ENCODE assay signal across 9 cellular contexts in genomic region chr14:20468773-20469241, GRCh38. TPM values are rescaled to one million over a fixed set of nuclear protein-coding genes. Genes with fewer than 3 reads are reported as not detected.
A peak's percentile ranks its signal among the peaks of the same experiment; 100 is the strongest.
DNase-seq lines count a peak whose midpoint lies in the region; ATAC-seq, FAIRE-seq and TF ChIP-seq lines count a peak whose summit lies in the region.
"Had no signal": no experiment of that assay in that cellular context is flagged by ENCODE, and none has a peak within 500 bp of the region (broad histone marks: within the 10 kb centered on the region; RNA-seq: fewer than 3 reads in every experiment).

No MANE protein-coding gene starts in this region.

- H3K36me3 Mint-ChIP-seq in CD4-positive, alpha-beta T cell (ENCODE audit: low read depth) = peaks cover 37% of the 10 kb centered on the region
- peaks cover under 1% of the 10 kb centered on the region for H3K36me3 Mint-ChIP-seq in brain

- intact Hi-C loops in CD4-positive, alpha-beta T cell (cut with DNase I, micrococcal nuclease) = loop anchor here (1.0 to 10.0 kb wide), 7 partner anchors 8 to 616 kb away; partner anchors contain the start of genes APEX1 (in 2 of the 2), OSGEP (in 1 of the 2) and PARP2 (in 1 of the 2)

- no peak for ATAC-seq in CD4-positive, alpha-beta T cell (ENCODE audit: poor library complexity)
- peak; percentile 7 for ATAC-seq in HG02642 (IDR thresholded peaks at IDR 0.05; ENCODE audit: poor library complexity, unreplicated experiment)
- no peak for ATAC-seq in HG02973 (IDR thresholded peaks at IDR 0.05; ENCODE audit: unreplicated experiment)

- CTCF ChIA-PET in CD4-positive, alpha-beta T cell (lab: Charles Lee) = interaction anchor here (1.5 kb wide), 1 partner anchor 14 kb away, joined by 4 read pairs; no protein-coding TSS in a partner anchor

- no peaks in the 10 kb centered on the region for H3K9me3 Mint-ChIP-seq in CD4-positive, alpha-beta T cell
- H3K9me3 Mint-ChIP-seq in brain = no peaks in the 10 kb centered on the region

- peaks cover 45% of the 10 kb centered on the region for H3K4me1 Mint-ChIP-seq in CD4-positive, alpha-beta T cell (ENCODE audit: low read depth)
- H3K4me1 Mint-ChIP-seq in brain = peaks cover 35% of the 10 kb centered on the region

- no peak for DNase-seq in CD4-positive, alpha-beta T cell
- DNase-seq in medulla oblongata (ENCODE audit: extremely low spot score) (peak; percentile 40), urothelium cell line (ENCODE audit: low spot score) (peak; percentile 19), SIG-M5 (lab: John Stamatoyannopoulos, UW) (no peak), epidermal melanocyte (ENCODE audit: insufficient read length, low spot score) (no peak)

- H3K27ac ChIP-seq in CD4-positive, alpha-beta T cell (ENCODE audit: low read depth, low read length) = peak overlapping the region; percentile 81

- no peak for FAIRE-seq in urothelium cell line (lab: Jason Lieb, UNC)

- peak overlapping the region; percentile 98 for H3K4me3 Mint-ChIP-seq in CD4-positive, alpha-beta T cell
- H3K4me3 Mint-ChIP-seq in brain = peak overlapping the region; percentile 90 to 97 (median 96)

- no peak for TF ChIP-seq CTCF in CD4-positive, alpha-beta T cell (IDR thresholded peaks at IDR 0.05)
- TF ChIP-seq CTCF in brain (conservative IDR thresholded peaks at IDR 0.05) = no peak

- peak overlapping the region; percentile 92 for H3K27ac Mint-ChIP-seq in CD4-positive, alpha-beta T cell
- H3K27ac Mint-ChIP-seq in brain = peak overlapping the region; percentile 85 to 97 (median 94)

- POLR2A ChIA-PET in CD4-positive, alpha-beta T cell (lab: Charles Lee) = interaction anchor here (1.2 to 4.8 kb wide), 6 partner anchors 8 to 214 kb away, joined by 4 to 43 read pairs (median 15); partner anchors contain the start of genes APEX1, OSGEP and PIP4P1

- H3K27me3 ChIP-seq in CD4-positive, alpha-beta T cell (ENCODE audit: control insufficient read depth, insufficient read depth, low read length) = no peaks in the 10 kb centered on the region

- H3K9me3 ChIP-seq in CD4-positive, alpha-beta T cell (ENCODE audit: control insufficient read depth, low read length) = no peaks in the 10 kb centered on the region

- no peaks in the 10 kb centered on the region for H3K27me3 Mint-ChIP-seq in CD4-positive, alpha-beta T cell
- H3K27me3 Mint-ChIP-seq in brain = peaks cover 4% of the 10 kb centered on the region

RNA-seq across cellular contexts. Expression of gene PNP, which starts 0.4 kb away (rescaled TPM):
- 10 to 100 TPM; 73.6 to 77.2 TPM for total RNA-seq in CD4-positive, alpha-beta T cell
- 48.6 TPM for polyA plus RNA-seq in brain (ENCODE audit: insufficient read depth, low read depth, low replicate concordance)

RNA-seq across cellular contexts. Expression of gene PIP4P1, which starts 7.6 kb away (rescaled TPM):
- 100 to 1,000 TPM in 1 of 2 experiments, 10 to 100 TPM in 1; 83.9 to 107 TPM for total RNA-seq in CD4-positive, alpha-beta T cell
- 34.4 TPM for polyA plus RNA-seq in brain (ENCODE audit: insufficient read depth, low read depth, low replicate concordance)

RNA-seq across cellular contexts. Expression of gene APEX1, which starts 13.8 kb away (rescaled TPM):
- 100 to 1,000 TPM; 125 to 127 TPM for total RNA-seq in CD4-positive, alpha-beta T cell
- 273 TPM for polyA plus RNA-seq in brain (ENCODE audit: insufficient read depth, low read depth, low replicate concordance)

RNA-seq across cellular contexts. Expression of gene OSGEP, which starts 14.2 kb away (rescaled TPM):
- 10 to 100 TPM; 49.2 to 52.9 TPM for total RNA-seq in CD4-positive, alpha-beta T cell
- 28.0 TPM for polyA plus RNA-seq in brain (ENCODE audit: insufficient read depth, low read depth, low replicate concordance)

RNA-seq across cellular contexts. Expression of gene KLHL33, which starts 32.8 kb away (rescaled TPM):
- under 1 TPM; 0.19 to 0.31 TPM for total RNA-seq in CD4-positive, alpha-beta T cell
- polyA plus RNA-seq in brain (ENCODE audit: insufficient read depth, low read depth, low replicate concordance) = not detected
- total RNA-seq: LHCN-M2 had no signal

Comparison
In these comparisons a context has a peak if more than half of its experiments do, and no peak if none do; other contexts are left out.
1. DNase-seq: peak in medulla oblongata (single experiment) and urothelium cell line (single experiment); none in CD4-positive, alpha-beta T cell (0 of 10), SIG-M5 (single experiment) and epidermal melanocyte (single experiment).